In the genomic region with DNA sequence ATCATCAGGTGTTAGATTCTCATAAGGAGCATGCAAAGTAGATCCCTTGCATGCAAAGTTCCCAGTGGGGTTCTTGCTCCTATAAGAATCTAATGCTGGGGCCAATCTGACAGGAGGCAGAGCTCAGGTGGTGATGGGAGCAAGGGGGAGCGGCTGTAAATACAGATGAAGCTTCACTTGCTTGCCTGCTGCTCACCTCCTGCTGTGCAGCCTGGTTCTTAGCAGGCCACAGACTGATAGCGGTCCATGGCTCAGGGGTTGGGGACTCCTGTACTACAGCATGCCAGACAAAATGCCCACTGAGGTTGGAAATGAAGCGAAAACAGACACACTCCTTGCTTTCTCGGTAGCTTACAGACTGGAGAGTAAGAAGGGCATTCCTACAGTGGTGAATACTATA, we compare ENCODE assay signal across 16 cellular contexts.
DNase-seq lines count a peak whose midpoint lies in the region; ATAC-seq and TF ChIP-seq lines count a peak whose summit lies in the region.
"Had no signal": no experiment of that assay in that cellular context is flagged by ENCODE, and none has a peak within 500 bp of the region (broad histone marks: within the 10 kb centered on the region; RNA-seq: fewer than 3 reads in every experiment).

No MANE protein-coding gene starts in this region.

- H3K27ac ChIP-seq in GM23338 (ENCODE audit: low read depth) (no peak overlapping the region), Karpas-422 (ENCODE audit: low read length) (no peak overlapping the region), OCI-LY3 (ENCODE audit: low read length) (no peak overlapping the region), neural progenitor cell (no peak overlapping the region)
- H3K27ac ChIP-seq: PC-9 had no signal

- peak; percentile 72 for ATAC-seq in GM23338
- ATAC-seq in HG03460 (IDR thresholded peaks at IDR 0.05; ENCODE audit: unreplicated experiment): no peak
- ATAC-seq: T-cell had no signal

- H3K27me3 Mint-ChIP-seq in GM23338 (ENCODE audit: insufficient read depth, low read depth, poor library complexity): no peaks in the 10 kb centered on the region
- no peaks in the 10 kb centered on the region for H3K27me3 Mint-ChIP-seq in neural progenitor cell (ENCODE audit: insufficient read depth, low read depth)
- H3K27me3 Mint-ChIP-seq: T-cell had no signal

- H3K79me2 ChIP-seq in GM23338 (replicated peaks; ENCODE audit: insufficient read depth): no peaks in the 10 kb centered on the region
- no peaks in the 10 kb centered on the region for H3K79me2 ChIP-seq in Karpas-422 (ENCODE audit: low read length)
- no peaks in the 10 kb centered on the region for H3K79me2 ChIP-seq in OCI-LY3 (ENCODE audit: low read length)
- no peaks in the 10 kb centered on the region for H3K79me2 ChIP-seq in neural progenitor cell (ENCODE audit: low read depth)

- H4K20me1 ChIP-seq in GM23338 (replicated peaks; ENCODE audit: insufficient read depth) (no peaks in the 10 kb centered on the region), Karpas-422 (ENCODE audit: insufficient read depth, low read depth, low read length) (no peaks in the 10 kb centered on the region), OCI-LY3 (ENCODE audit: insufficient read depth, low read length) (no peaks in the 10 kb centered on the region), neural progenitor cell (ENCODE audit: low read depth) (no peaks in the 10 kb centered on the region)

- H3K36me3 ChIP-seq in GM23338 (ENCODE audit: insufficient read depth): no peaks in the 10 kb centered on the region
- no peaks in the 10 kb centered on the region for H3K36me3 ChIP-seq in Karpas-422 (ENCODE audit: insufficient read depth, low read length)
- no peaks in the 10 kb centered on the region for H3K36me3 ChIP-seq in OCI-LY3 (replicated peaks; ENCODE audit: low read depth, low read length)
- H3K36me3 ChIP-seq in neural progenitor cell: no peaks in the 10 kb centered on the region

- no peak overlapping the region for H3K4me3 Mint-ChIP-seq in GM23338
- no peak overlapping the region for H3K4me3 Mint-ChIP-seq in neural progenitor cell
- H3K4me3 Mint-ChIP-seq: T-cell had no signal

- no peaks in the 10 kb centered on the region for H3K36me3 Mint-ChIP-seq in GM23338 (ENCODE audit: low read depth)
- no peaks in the 10 kb centered on the region for H3K36me3 Mint-ChIP-seq in neural progenitor cell
- H3K36me3 Mint-ChIP-seq: T-cell had no signal

- H3K4me2 ChIP-seq in GM23338 (no peak overlapping the region), Karpas-422 (ENCODE audit: low read depth, low read length, poor library complexity, severe bottlenecking) (no peak overlapping the region), OCI-LY3 (ENCODE audit: low read length) (peak overlapping the region; percentile 23; the same call in 1 of the 2 replicates), neural progenitor cell (peak overlapping the region; percentile 13)
- H3K4me2 ChIP-seq: PC-9 had no signal

- H3K4me3 ChIP-seq in GM23338 (no peak overlapping the region), Karpas-422 (ENCODE audit: low read length) (no peak overlapping the region), OCI-LY3 (ENCODE audit: low read length) (no peak overlapping the region), neural progenitor cell (no peak overlapping the region)
- H3K4me3 ChIP-seq: PC-9 had no signal

- H3K4me1 Mint-ChIP-seq in GM23338: peaks cover 12% of the 10 kb centered on the region
- H3K4me1 Mint-ChIP-seq in neural progenitor cell: peaks cover 10% of the 10 kb centered on the region
- H3K4me1 Mint-ChIP-seq: T-cell had no signal

- H3K9ac ChIP-seq in Karpas-422 (ENCODE audit: low read length) (no peak overlapping the region), OCI-LY3 (ENCODE audit: low read length) (no peak overlapping the region), neural progenitor cell (no peak overlapping the region)

- no peaks in the 10 kb centered on the region for H3K9me3 Mint-ChIP-seq in GM23338
- H3K9me3 Mint-ChIP-seq in neural progenitor cell: no peaks in the 10 kb centered on the region
- H3K9me3 Mint-ChIP-seq: T-cell had no signal

- H3K27ac Mint-ChIP-seq in GM23338 (no peak overlapping the region), neural progenitor cell (peak overlapping the region; percentile 77)
- H3K27ac Mint-ChIP-seq: T-cell had no signal

- H3F3A ChIP-seq in GM23338 (replicated peaks; ENCODE audit: low read depth): no peaks in the 10 kb centered on the region
- no peaks in the 10 kb centered on the region for H3F3A ChIP-seq in neural progenitor cell (ENCODE audit: low read depth)

- H2AFZ ChIP-seq in GM23338 (no peak overlapping the region), Karpas-422 (ENCODE audit: low read length) (0 out of 2 replicates have a peak overlapping the region, but pooled peaks have one; percentile 44), OCI-LY3 (ENCODE audit: low read depth, low read length) (0 out of 2 replicates have a peak overlapping the region, but pooled peaks have one; percentile 23), neural progenitor cell (replicated peaks) (no peak overlapping the region)
- H2AFZ ChIP-seq: PC-9 had no signal

- H3K27me3 ChIP-seq in GM23338 (ENCODE audit: insufficient read depth) (no peaks in the 10 kb centered on the region), Karpas-422 (ENCODE audit: low read length) (no peaks in the 10 kb centered on the region), OCI-LY3 (ENCODE audit: low read depth, low read length) (no peaks in the 10 kb centered on the region), neural progenitor cell (no peaks in the 10 kb centered on the region)

- H3K9me3 ChIP-seq in Karpas-422 (ENCODE audit: low read length): no peaks in the 10 kb centered on the region
- H3K9me3 ChIP-seq in OCI-LY3 (ENCODE audit: insufficient read depth, low read length): no peaks in the 10 kb centered on the region
- H3K9me3 ChIP-seq in neural progenitor cell (ENCODE audit: low read depth): no peaks in the 10 kb centered on the region

- TF ChIP-seq CTCF in GM23338 (conservative IDR thresholded peaks at IDR 0.05; ENCODE audit: low read depth in 2 of 2) (no peak), OCI-LY3 (IDR thresholded peaks at IDR 0.05; ENCODE audit: low read depth, low read length) (no peak), neural progenitor cell (IDR thresholded peaks at IDR 0.05) (no peak)

- H3K9me2 ChIP-seq in GM23338 (ENCODE audit: insufficient read depth) (no peaks in the 10 kb centered on the region), Karpas-422 (replicated peaks; ENCODE audit: insufficient read depth, low read length) (no peaks in the 10 kb centered on the region)

- H3K4me1 ChIP-seq in GM23338 (ENCODE audit: insufficient read depth) (peaks cover 12% of the 10 kb centered on the region), Karpas-422 (ENCODE audit: low read length) (peaks cover 4% of the 10 kb centered on the region; the same call in 1 of the 2 replicates), OCI-LY3 (ENCODE audit: low read length) (peaks cover 9% of the 10 kb centered on the region), neural progenitor cell (peaks cover 12% of the 10 kb centered on the region)

- DNase-seq in GM23338 (ENCODE audit: low spot score) (peak; percentile 14), Karpas-422 (no peak), neural progenitor cell (ENCODE audit: low spot score) (no peak), H4 (ENCODE audit: low spot score) (no peak)
- DNase-seq in activated CD4-positive, alpha-beta T cell treated with anti-CD3 and anti-CD28 coated beads, Interleukin-2, amount 50 U/mL, for 1 hour: no peak
- DNase-seq: DMS79 treated with DMSO at 0.1 percent for 48 hours; GF-D8; GOT3; NCI-H2081; NCI-H345; NCI-H526 treated with DMSO at 0.1 percent for 48 hours; NK-92 treated with Interleukin-12 subunit alpha and Interleukin-12 subunit beta, amount 100 ng/mL, for 24 hours; PC-9; T-cell had no signal

TF ChIP-seq in GM23338, 12 proteins besides CTCF, POLR2A, EP300 and RAD21 (continues in another document):
- TF ChIP-seq ZNF114 (CRISPR knock-in tag; IDR thresholded peaks at IDR 0.05) (no peak), NANOG (IDR thresholded peaks at IDR 0.05; ENCODE audit: borderline replicate concordance) (no peak), EZH2phosphoT487 (IDR thresholded peaks at IDR 0.05; ENCODE audit: unreplicated experiment) (no peak), CREB1 (CRISPR knock-in tag; IDR thresholded peaks at IDR 0.05; ENCODE audit: low read depth) (no peak), POLR2AphosphoS5 (IDR thresholded peaks at IDR 0.05; ENCODE audit: low read depth) (no peak), ZNF331 (CRISPR knock-in tag; IDR thresholded peaks at IDR 0.05; ENCODE audit: low read depth) (no peak), JUNB (IDR thresholded peaks at IDR 0.05; ENCODE audit: unreplicated experiment) (no peak)
- TF ChIP-seq, protein P1, sequence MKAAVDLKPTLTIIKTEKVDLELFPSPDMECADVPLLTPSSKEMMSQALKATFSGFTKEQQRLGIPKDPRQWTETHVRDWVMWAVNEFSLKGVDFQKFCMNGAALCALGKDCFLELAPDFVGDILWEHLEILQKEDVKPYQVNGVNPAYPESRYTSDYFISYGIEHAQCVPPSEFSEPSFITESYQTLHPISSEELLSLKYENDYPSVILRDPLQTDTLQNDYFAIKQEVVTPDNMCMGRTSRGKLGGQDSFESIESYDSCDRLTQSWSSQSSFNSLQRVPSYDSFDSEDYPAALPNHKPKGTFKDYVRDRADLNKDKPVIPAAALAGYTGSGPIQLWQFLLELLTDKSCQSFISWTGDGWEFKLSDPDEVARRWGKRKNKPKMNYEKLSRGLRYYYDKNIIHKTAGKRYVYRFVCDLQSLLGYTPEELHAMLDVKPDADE (IDR thresholded peaks at IDR 0.05): no peak

Comparison
In these comparisons a context has a peak if more than half of its experiments do, and no peak if none do; other contexts are left out.
1. H2AFZ ChIP-seq: peak in Karpas-422 (single experiment) and OCI-LY3 (single experiment); none in GM23338 (single experiment) and neural progenitor cell (single experiment).
2. H3K4me2 ChIP-seq: peak in OCI-LY3 (single experiment) and neural progenitor cell (single experiment); none in GM23338 (single experiment) and Karpas-422 (single experiment).